ENCODE assay signal across 8 cellular contexts in genomic region chr16:29678691-29679267, GRCh38. TPM values are rescaled to one million over a fixed set of nuclear protein-coding genes. Genes with fewer than 3 reads are reported as not detected.
A peak's percentile ranks its signal among the peaks of the same experiment; 100 is the strongest.
DNase-seq lines count a peak whose midpoint lies in the region; ATAC-seq and TF ChIP-seq lines count a peak whose summit lies in the region.

Gene QPRT (plus strand): TSS chr16:29679180. CDS start chr16:29679198, 18 bp downstream.

- in situ Hi-C loops in Caki2 (cut with HindIII; ENCODE audit: low pct_unique_long_range_greater_than_20kb, low sequenced_read_pairs) = no loop called here

- DNase-seq in Caki2 (ENCODE audit: low read depth) (peak; percentile 45), HK-2 (ENCODE audit: unreplicated experiment) (peak; percentile 84), activated B cell treated with CpG ODN at 0.5 μM for 24 hours (no peak), glomerular endothelial cell (ENCODE audit: extremely low read depth, low read depth, low spot score) (no peak), omental fat pad (ENCODE audit: low spot score) (no peak)

- no peak for TF ChIP-seq CTCF in activated B cell treated with CpG ODN at 0.5 μM for 24 hours (IDR thresholded peaks at IDR 0.05)
- TF ChIP-seq CTCF in omental fat pad (IDR thresholded peaks at IDR 0.05) = no peak

- H3K27me3 Mint-ChIP-seq in activated B cell treated with CpG ODN at 0.5 μM for 24 hours = no peaks in the 10 kb centered on the region

- peak within 1 kb of the TSS; percentile 69 for H3K4me3 Mint-ChIP-seq in activated B cell treated with CpG ODN at 0.5 μM for 24 hours

- no peaks in the 10 kb centered on the region for H3K36me3 Mint-ChIP-seq in activated B cell treated with CpG ODN at 0.5 μM for 24 hours (ENCODE audit: low read depth)

- ATAC-seq in activated B cell treated with CpG ODN at 0.5 μM for 24 hours (ENCODE audit: low read depth) (no peak), omental fat pad (ENCODE audit: low FRiP score) (peak; percentile 58), HG03095 (IDR thresholded peaks at IDR 0.05; ENCODE audit: unreplicated experiment) (no peak), HG02588 (IDR thresholded peaks at IDR 0.05; ENCODE audit: unreplicated experiment) (no peak), HG03280 (IDR thresholded peaks at IDR 0.05; ENCODE audit: unreplicated experiment) (no peak)

- intact Hi-C loops in activated B cell treated with CpG ODN at 0.5 μM for 24 hours (cut with micrococcal nuclease) = no loop called here

- H3K27ac Mint-ChIP-seq in activated B cell treated with CpG ODN at 0.5 μM for 24 hours = peak within 1 kb of the TSS; percentile 35

- CTCF ChIA-PET in activated B cell treated with CpG ODN at 0.5 μM for 24 hours (lab: Charles Lee) = interaction anchor here (0.8 to 1.0 kb wide), 2 partner anchors 9 to 39 kb away, joined by 3 read pairs; no protein-coding TSS in a partner anchor

- H3K4me1 Mint-ChIP-seq in activated B cell treated with CpG ODN at 0.5 μM for 24 hours = peaks cover 25% of the 10 kb centered on the region

- no peaks in the 10 kb centered on the region for H3K9me3 Mint-ChIP-seq in activated B cell treated with CpG ODN at 0.5 μM for 24 hours

- POLR2A ChIA-PET in activated B cell treated with CpG ODN at 0.5 μM for 24 hours (lab: Charles Lee) = interaction anchor here (0.5 to 1.4 kb wide), 3 partner anchors 27 to 793 kb away, joined by 3 read pairs; no protein-coding TSS in a partner anchor

RNA-seq across cellular contexts. Expression of gene QPRT, which starts in this region (rescaled TPM):
- 57.5 and 101 TPM in 2 replicates for total RNA-seq in Caki2 (2014; rRNA removed; shearing (Covaris generic); ENCODE audit: low replicate concordance)
- total RNA-seq in activated B cell treated with CpG ODN at 0.5 μM for 24 hours (0.64 and 0.84 TPM in 2 replicates), glomerular endothelial cell (6.0 and 14.9 TPM in 2 replicates), omental fat pad (10 to 100 TPM in 2 of 4 donors, 1 to 10 TPM in 2; 6.1 to 27.1 (median 8.5) TPM)

Comparison
In these comparisons a context has a peak if more than half of its experiments do, and no peak if none do; other contexts are left out.
1. DNase-seq: peak in Caki2 (single experiment) and HK-2 (single experiment); none in activated B cell treated with CpG ODN at 0.5 μM for 24 hours (single experiment), glomerular endothelial cell (single experiment) and omental fat pad (single experiment).